In genomic region chr5:137039939-137040515, GRCh38 we compare ENCODE assay signal across 26 cellular contexts.
DNase-seq lines count a peak whose midpoint lies in the region; ATAC-seq and TF ChIP-seq lines count a peak whose summit lies in the region.
"Had no signal": no experiment of that assay in that cellular context is flagged by ENCODE, and none has a peak within 500 bp of the region (broad histone marks: within the 10 kb centered on the region; RNA-seq: fewer than 3 reads in every experiment).

No MANE protein-coding gene starts in this region.

- no peak for TF ChIP-seq CTCF in Calu3 (IDR thresholded peaks at IDR 0.05; ENCODE audit: unreplicated experiment)

- intact Hi-C loops in activated CD4-positive, alpha-beta T cell treated with anti-CD3 and anti-CD28 coated beads, Interleukin-2, amount 10 ng/mL, durations not matched to agents 24 days and 14 days (cut with micrococcal nuclease), result no loop called here
- intact Hi-C loops in activated CD4-positive, alpha-beta T cell treated with anti-CD3 and anti-CD28 coated beads for 36 hours (cut with DNase I, micrococcal nuclease), result no loop called here
- intact Hi-C loops in Calu3 (cut with micrococcal nuclease; ENCODE audit: unreplicated experiment), result loop anchor here (5.0 kb wide), 3 partner anchors 83 to 238 kb away; no protein-coding TSS in a partner anchor

- DNase-seq in activated CD4-positive, alpha-beta T cell treated with anti-CD3 and anti-CD28 coated beads, Interleukin-2, amount 10 ng/mL, durations not matched to agents 24 days and 14 days, result peak; percentile 4
- DNase-seq in activated CD4-positive, alpha-beta T cell treated with anti-CD3 and anti-CD28 coated beads for 36 hours, result no peak
- DNase-seq in NCI-H524 treated with DMSO at 0.1 percent for 48 hours (lab: John Stamatoyannopoulos, UW) (peak; percentile 94), cerebellum (ENCODE audit: low spot score) (peak; percentile 73), Calu3 (no peak), NCI-H1048 (lab: John Stamatoyannopoulos, UW) (no peak), NCI-H2029 treated with DMSO at 0.1 percent for 48 hours (lab: John Stamatoyannopoulos, UW) (no peak)
- DNase-seq: activated CD4-positive, CD25-positive, alpha-beta regulatory T cell treated with anti-CD3 and anti-CD28 coated beads, Interleukin-2, amount 50 U/mL, for 72 hours; activated effector memory CD4-positive, alpha-beta T cell treated with anti-CD3 and anti-CD28 coated beads, Interleukin-2, amount 50 U/mL, for 16 hours; AML-193; CD8-positive, alpha-beta T cell; effector memory CD8-positive, alpha-beta T cell; foreskin keratinocyte; GF-D8; NCI-H1417 treated with DMSO at 0.1 percent for 48 hours; NK-92 treated with Interleukin-12 subunit alpha and Interleukin-12 subunit beta, amount 100 ng/mL, for 24 hours; pancreas; SHP77 treated with DMSO at 0.1 percent for 48 hours; T-helper 1 cell; tibial artery had no signal

- H3K4me1 Mint-ChIP-seq in activated CD4-positive, alpha-beta T cell treated with anti-CD3 and anti-CD28 coated beads, Interleukin-2, amount 10 ng/mL, durations not matched to agents 24 days and 14 days, result no peaks in the 10 kb centered on the region
- H3K4me1 Mint-ChIP-seq in activated CD4-positive, alpha-beta T cell treated with anti-CD3 and anti-CD28 coated beads for 36 hours, result no peaks in the 10 kb centered on the region
- H3K4me1 Mint-ChIP-seq in Calu3 (ENCODE audit: low read depth, unreplicated experiment), result peaks cover 41% of the 10 kb centered on the region

- H3K4me3 Mint-ChIP-seq in activated CD4-positive, alpha-beta T cell treated with anti-CD3 and anti-CD28 coated beads, Interleukin-2, amount 10 ng/mL, durations not matched to agents 24 days and 14 days, result no peak overlapping the region
- no peak overlapping the region for H3K4me3 Mint-ChIP-seq in activated CD4-positive, alpha-beta T cell treated with anti-CD3 and anti-CD28 coated beads for 36 hours
- H3K4me3 Mint-ChIP-seq in Calu3 (ENCODE audit: low read depth, unreplicated experiment), result no peak overlapping the region
- H3K4me3 Mint-ChIP-seq: brain; CD8-positive, alpha-beta T cell; effector memory CD8-positive, alpha-beta T cell; natural killer cell treated with Interleukin-12 subunit alpha and Interleukin-12 subunit beta and Interleukin-15 and Interleukin-18, amount 100 ng/mL, for 72 hours; stimulated activated naive CD8-positive, alpha-beta T cell treated with anti-CD3 and anti-CD28 coated beads, Interleukin-15, Interleukin-2, amounts not matched to agents 100 ng/mL and 50 ng/mL, for 24 hours had no signal

- BruUV-seq in Calu3 (replicated peaks; lab: Mats Ljungman, UMichigan), result no TSS peak

- H3K36me3 Mint-ChIP-seq in activated CD4-positive, alpha-beta T cell treated with anti-CD3 and anti-CD28 coated beads, Interleukin-2, amount 10 ng/mL, durations not matched to agents 24 days and 14 days (ENCODE audit: low read depth), result no peaks in the 10 kb centered on the region
- no peaks in the 10 kb centered on the region for H3K36me3 Mint-ChIP-seq in activated CD4-positive, alpha-beta T cell treated with anti-CD3 and anti-CD28 coated beads for 36 hours (ENCODE audit: low read depth)
- H3K36me3 Mint-ChIP-seq in Calu3 (ENCODE audit: insufficient read depth, unreplicated experiment), result peaks cover 9% of the 10 kb centered on the region
- H3K36me3 Mint-ChIP-seq: brain; CD8-positive, alpha-beta T cell; natural killer cell treated with Interleukin-12 subunit alpha and Interleukin-12 subunit beta and Interleukin-15 and Interleukin-18, amount 100 ng/mL, for 72 hours had no signal

- no peak overlapping the region for H3K27ac Mint-ChIP-seq in activated CD4-positive, alpha-beta T cell treated with anti-CD3 and anti-CD28 coated beads, Interleukin-2, amount 10 ng/mL, durations not matched to agents 24 days and 14 days
- H3K27ac Mint-ChIP-seq in activated CD4-positive, alpha-beta T cell treated with anti-CD3 and anti-CD28 coated beads for 36 hours, result no peak overlapping the region
- H3K27ac Mint-ChIP-seq in Calu3 (ENCODE audit: unreplicated experiment), result no peak overlapping the region
- H3K27ac Mint-ChIP-seq: CD8-positive, alpha-beta T cell; effector memory CD8-positive, alpha-beta T cell; natural killer cell treated with Interleukin-12 subunit alpha and Interleukin-12 subunit beta and Interleukin-15 and Interleukin-18, amount 100 ng/mL, for 72 hours; stimulated activated naive CD8-positive, alpha-beta T cell treated with anti-CD3 and anti-CD28 coated beads, Interleukin-15, Interleukin-2, amounts not matched to agents 100 ng/mL and 50 ng/mL, for 24 hours had no signal

- POLR2A ChIA-PET in activated CD4-positive, alpha-beta T cell treated with anti-CD3 and anti-CD28 coated beads for 36 hours (lab: Charles Lee), result no interaction called here

- peaks cover 4% of the 10 kb centered on the region for H3K9me3 Mint-ChIP-seq in activated CD4-positive, alpha-beta T cell treated with anti-CD3 and anti-CD28 coated beads, Interleukin-2, amount 10 ng/mL, durations not matched to agents 24 days and 14 days
- peaks cover 9% of the 10 kb centered on the region for H3K9me3 Mint-ChIP-seq in activated CD4-positive, alpha-beta T cell treated with anti-CD3 and anti-CD28 coated beads for 36 hours (ENCODE audit: low read depth)
- H3K9me3 Mint-ChIP-seq in Calu3 (ENCODE audit: low read depth, unreplicated experiment), result peaks cover 8% of the 10 kb centered on the region
- H3K9me3 Mint-ChIP-seq: natural killer cell treated with Interleukin-12 subunit alpha and Interleukin-12 subunit beta and Interleukin-15 and Interleukin-18, amount 100 ng/mL, for 72 hours had no signal

- CTCF ChIA-PET in activated CD4-positive, alpha-beta T cell treated with anti-CD3 and anti-CD28 coated beads for 36 hours (lab: Charles Lee), result no interaction called here
- CTCF ChIA-PET in Calu3 (lab: Charles Lee), result no interaction called here

- ATAC-seq in activated CD4-positive, alpha-beta T cell treated with anti-CD3 and anti-CD28 coated beads for 36 hours, result no peak
- ATAC-seq in GM21447 (IDR thresholded peaks at IDR 0.05; ENCODE audit: unreplicated experiment), result no peak
- ATAC-seq: CD8-positive, alpha-beta T cell; effector memory CD8-positive, alpha-beta T cell; esophagus mucosa; foreskin keratinocyte; natural killer cell treated with Interleukin-12 subunit alpha and Interleukin-12 subunit beta and Interleukin-15 and Interleukin-18, amount 100 ng/mL, for 72 hours; pancreas; sciatic nerve had no signal

- no peaks in the 10 kb centered on the region for H3K27me3 Mint-ChIP-seq in activated CD4-positive, alpha-beta T cell treated with anti-CD3 and anti-CD28 coated beads, Interleukin-2, amount 10 ng/mL, durations not matched to agents 24 days and 14 days
- H3K27me3 Mint-ChIP-seq in activated CD4-positive, alpha-beta T cell treated with anti-CD3 and anti-CD28 coated beads for 36 hours, result no peaks in the 10 kb centered on the region
- H3K27me3 Mint-ChIP-seq in Calu3 (ENCODE audit: unreplicated experiment), result no peaks in the 10 kb centered on the region

Comparison
In these comparisons a context has a peak if more than half of its experiments do, and no peak if none do; other contexts are left out.
1. DNase-seq: peak in activated CD4-positive, alpha-beta T cell treated with anti-CD3 and anti-CD28 coated beads, Interleukin-2, amount 10 ng/mL, durations not matched to agents 24 days and 14 days (single experiment), NCI-H524 treated with DMSO at 0.1 percent for 48 hours (single experiment) and cerebellum (single experiment); none in activated CD4-positive, alpha-beta T cell treated with anti-CD3 and anti-CD28 coated beads for 36 hours (single experiment), Calu3 (single experiment), NCI-H1048 (single experiment) and NCI-H2029 treated with DMSO at 0.1 percent for 48 hours (single experiment).